In genomic region chr7:130102588-130102987, GRCh38 we compare ENCODE assay signal across 38 cellular contexts.
"Had no signal": no experiment of that assay in that cellular context is flagged by ENCODE, and none has a peak within 500 bp of the region (broad histone marks: within the 10 kb centered on the region; RNA-seq: fewer than 3 reads in every experiment).

No MANE protein-coding gene starts in this region.

- H3K27me3 ChIP-seq: adrenal gland, body of pancreas, brain microvascular endothelial cell, cardiac muscle cell had no signal

- H3K27me3 Mint-ChIP-seq: activated B cell treated with CpG ODN at 0.5 μM for 24 hours; activated CD4-positive, alpha-beta memory T cell treated with anti-CD3 and anti-CD28 coated beads for 36 hours; activated CD4-positive, alpha-beta T cell treated with anti-CD3 and anti-CD28 coated beads, Interleukin-2, amount 10 ng/mL, durations not matched to agents 24 days and 14 days; activated CD8-positive, alpha-beta T cell treated with anti-CD3 and anti-CD28 coated beads for 36 hours; activated naive CD8-positive, alpha-beta T cell treated with anti-CD3 and anti-CD28 coated beads for 36 hours; activated T-helper 17 cell treated with anti-CD3 and anti-CD28 coated beads, Interleukin-2, amount 50 U/mL, for 72 hours; central memory CD8-positive, alpha-beta T cell had no signal

- H3K4me3 Mint-ChIP-seq: activated B cell treated with CpG ODN at 0.5 μM for 24 hours; activated CD4-positive, alpha-beta memory T cell treated with anti-CD3 and anti-CD28 coated beads for 36 hours; activated CD4-positive, alpha-beta T cell treated with anti-CD3 and anti-CD28 coated beads, Interleukin-2, amount 10 ng/mL, durations not matched to agents 24 days and 14 days; activated CD8-positive, alpha-beta T cell treated with anti-CD3 and anti-CD28 coated beads for 36 hours; activated naive CD4-positive, alpha-beta T cell treated with anti-CD3 and anti-CD28 coated beads for 36 hours; activated naive CD8-positive, alpha-beta T cell treated with anti-CD3 and anti-CD28 coated beads for 36 hours; activated T-cell treated with anti-CD3 and anti-CD28 coated beads, Interleukin-2, amount 50 U/mL, for 4 hours; activated T-cell treated with anti-CD3 and anti-CD28 coated beads, Interleukin-2, amount 50 U/mL, for 72 hours; activated T-helper 1 cell treated with anti-CD3 and anti-CD28 coated beads, Interleukin-12 subunit alpha, Interleukin-12 subunit beta, Interleukin-2, Interleukin-4 antibody, amounts not matched to agents 30 ng/mL and 10 ng/mL and 1 ng/mL, durations not matched to agents 14 hours and 24 hours and 36 hours; activated T-helper 17 cell treated with anti-CD3 and anti-CD28 coated beads, Interleukin-2, amount 50 U/mL, for 72 hours; central memory CD8-positive, alpha-beta T cell; T-helper 2 cell treated with Interferon-gamma antibody and Interleukin-4, amounts not matched to agents 5 μg/mL and 100 μg/mL, for 36 hours had no signal

- H3K36me3 ChIP-seq: adrenal gland, brain microvascular endothelial cell, cardiac muscle cell had no signal

- H3K9me3 Mint-ChIP-seq: activated B cell treated with CpG ODN at 0.5 μM for 24 hours; activated CD4-positive, alpha-beta memory T cell treated with anti-CD3 and anti-CD28 coated beads for 36 hours; activated CD4-positive, alpha-beta T cell treated with anti-CD3 and anti-CD28 coated beads, Interleukin-2, amount 10 ng/mL, durations not matched to agents 24 days and 14 days; activated CD8-positive, alpha-beta T cell treated with anti-CD3 and anti-CD28 coated beads for 36 hours; activated naive CD4-positive, alpha-beta T cell treated with anti-CD3 and anti-CD28 coated beads for 36 hours; activated naive CD4-positive, alpha-beta T cell treated with anti-CD3 and anti-CD28 coated beads, Interleukin-2, amount 50 U/mL, for 72 hours; activated naive CD8-positive, alpha-beta T cell treated with anti-CD3 and anti-CD28 coated beads for 36 hours; activated T-cell treated with anti-CD3 and anti-CD28 coated beads, Interleukin-2, amount 50 U/mL, for 4 hours; activated T-cell treated with anti-CD3 and anti-CD28 coated beads, Interleukin-2, amount 50 U/mL, for 72 hours; activated T-helper 1 cell treated with anti-CD3 and anti-CD28 coated beads, Interleukin-12 subunit alpha, Interleukin-12 subunit beta, Interleukin-2, Interleukin-4 antibody, amounts not matched to agents 30 ng/mL and 10 ng/mL and 1 ng/mL, durations not matched to agents 14 hours and 24 hours and 36 hours; activated T-helper 17 cell treated with anti-CD3 and anti-CD28 coated beads, Interleukin-2, amount 50 U/mL, for 72 hours; central memory CD8-positive, alpha-beta T cell; T-helper 2 cell treated with Interferon-gamma antibody and Interleukin-4, amounts not matched to agents 5 μg/mL and 100 μg/mL, for 36 hours had no signal

- H3K4me1 ChIP-seq: adrenal gland, body of pancreas had no signal

- H3K27ac ChIP-seq: adrenal gland, body of pancreas, brain microvascular endothelial cell, cardiac muscle cell, VCaP had no signal

- DNase-seq: activated B cell treated with CpG ODN at 0.5 μM for 24 hours; activated CD4-positive, alpha-beta memory T cell treated with anti-CD3 and anti-CD28 coated beads for 36 hours; activated CD4-positive, alpha-beta T cell treated with anti-CD3 and anti-CD28 coated beads for 4 hours; activated CD4-positive, alpha-beta T cell treated with anti-CD3 and anti-CD28 coated beads, Interleukin-2, amount 10 ng/mL, durations not matched to agents 24 days and 14 days; activated CD4-positive, alpha-beta T cell treated with anti-CD3 and anti-CD28 coated beads, Interleukin-2, amount 50 U/mL, for 1 hour; activated CD4-positive, alpha-beta T cell treated with anti-CD3 and anti-CD28 coated beads, Interleukin-2, amount 50 U/mL, for 4 hours; activated CD4-positive, CD25-positive, alpha-beta regulatory T cell treated with anti-CD3 and anti-CD28 coated beads, Interleukin-2, amount 50 U/mL, for 72 hours; activated CD8-positive, alpha-beta memory T cell treated with anti-CD3 and anti-CD28 coated beads, Interleukin-2, amount 50 U/mL, for 4 hours; activated CD8-positive, alpha-beta T cell treated with anti-CD3 and anti-CD28 coated beads for 36 hours; activated effector memory CD4-positive, alpha-beta T cell treated with anti-CD3 and anti-CD28 coated beads, Interleukin-2, amount 50 U/mL, for 16 hours; activated gamma-delta T cell treated with Interleukin-2 at 50 U/mL for 16 hours; activated naive CD4-positive, alpha-beta T cell; activated naive CD4-positive, alpha-beta T cell treated with anti-CD3 and anti-CD28 coated beads for 36 hours; activated naive CD4-positive, alpha-beta T cell treated with anti-CD3 and anti-CD28 coated beads, Interleukin-2, amount 50 U/mL, for 16 hours; activated naive CD8-positive, alpha-beta T cell treated with anti-CD3 and anti-CD28 coated beads for 36 hours; activated T-cell treated with anti-CD3 and anti-CD28 coated beads for 4 hours; activated T-cell treated with anti-CD3 and anti-CD28 coated beads, Interleukin-2, amount 50 U/mL, for 1 hour; activated T-cell treated with anti-CD3 and anti-CD28 coated beads, Interleukin-2, amount 50 U/mL, for 4 hours; activated T-cell treated with anti-CD3 and anti-CD28 coated beads, Interleukin-2, amount 50 U/mL, for 72 hours; adrenal gland; amniotic stem cell; aorta; body of pancreas; brain microvascular endothelial cell; caudate nucleus; cerebellar nuclear complex; T-helper 2 cell; T-helper 9 cell had no signal

- H3K27ac Mint-ChIP-seq: activated CD4-positive, alpha-beta memory T cell treated with anti-CD3 and anti-CD28 coated beads for 36 hours; activated CD4-positive, alpha-beta T cell treated with anti-CD3 and anti-CD28 coated beads, Interleukin-2, amount 10 ng/mL, durations not matched to agents 24 days and 14 days; activated CD8-positive, alpha-beta T cell treated with anti-CD3 and anti-CD28 coated beads for 36 hours; activated naive CD4-positive, alpha-beta T cell treated with anti-CD3 and anti-CD28 coated beads for 36 hours; activated naive CD8-positive, alpha-beta T cell treated with anti-CD3 and anti-CD28 coated beads for 36 hours; activated T-cell treated with anti-CD3 and anti-CD28 coated beads, Interleukin-2, amount 50 U/mL, for 72 hours; activated T-helper 1 cell treated with anti-CD3 and anti-CD28 coated beads, Interleukin-12 subunit alpha, Interleukin-12 subunit beta, Interleukin-2, Interleukin-4 antibody, amounts not matched to agents 30 ng/mL and 10 ng/mL and 1 ng/mL, durations not matched to agents 14 hours and 24 hours and 36 hours; activated T-helper 17 cell treated with anti-CD3 and anti-CD28 coated beads, Interleukin-2, amount 50 U/mL, for 72 hours; T-helper 2 cell treated with Interferon-gamma antibody and Interleukin-4, amounts not matched to agents 5 μg/mL and 100 μg/mL, for 36 hours had no signal

- H3K4me1 Mint-ChIP-seq: activated CD4-positive, alpha-beta T cell treated with anti-CD3 and anti-CD28 coated beads, Interleukin-2, amount 10 ng/mL, durations not matched to agents 24 days and 14 days; activated naive CD8-positive, alpha-beta T cell treated with anti-CD3 and anti-CD28 coated beads for 36 hours; activated T-helper 17 cell treated with anti-CD3 and anti-CD28 coated beads, Interleukin-2, amount 50 U/mL, for 72 hours had no signal

- H3K4me3 ChIP-seq: adrenal gland, body of pancreas, cardiac muscle cell had no signal

- H3K36me3 Mint-ChIP-seq: activated CD4-positive, alpha-beta memory T cell treated with anti-CD3 and anti-CD28 coated beads for 36 hours; activated naive CD4-positive, alpha-beta T cell treated with anti-CD3 and anti-CD28 coated beads, Interleukin-2, amount 50 U/mL, for 72 hours had no signal

- FAIRE-seq: astrocyte, bronchial epithelial cell, TTC549 had no signal

- ATAC-seq: activated CD8-positive, alpha-beta T cell treated with anti-CD3 and anti-CD28 coated beads for 36 hours; activated naive CD4-positive, alpha-beta T cell treated with anti-CD3 and anti-CD28 coated beads, Interleukin-2, amount 50 U/mL, for 72 hours; activated T-cell treated with anti-CD3 and anti-CD28 coated beads, Interleukin-2, amount 50 U/mL, for 4 hours; activated T-cell treated with anti-CD3 and anti-CD28 coated beads, Interleukin-2, amount 50 U/mL, for 72 hours; activated T-helper 17 cell treated with anti-CD3 and anti-CD28 coated beads, Interleukin-2, amount 50 U/mL, for 72 hours; body of pancreas had no signal

- H3K9me3 ChIP-seq: adrenal gland, body of pancreas had no signal
